12 cellular contexts compared by ENCODE assay signal in genomic region chr1:23801876-23802275, GRCh38. TPM values are rescaled to one million over a fixed set of nuclear protein-coding genes. Genes with fewer than 3 reads are reported as not detected.
DNase-seq lines count a peak whose midpoint lies in the region; ATAC-seq and TF ChIP-seq lines count a peak whose summit lies in the region.
"Had no signal": no experiment of that assay in that cellular context is flagged by ENCODE, and none has a peak within 500 bp of the region (broad histone marks: within the 10 kb centered on the region; RNA-seq: fewer than 3 reads in every experiment).

No MANE protein-coding gene starts in this region.

- peaks cover 2% of the 10 kb centered on the region for H3K4me1 Mint-ChIP-seq in glutamatergic neuron (ENCODE audit: low read depth, unreplicated experiment)
- H3K4me1 Mint-ChIP-seq in CD14-positive monocyte: peaks cover 57% of the 10 kb centered on the region

- H3K36me3 ChIP-seq in Panc1 (ENCODE audit: control insufficient read depth, insufficient read depth, low read length) (peaks cover 8% of the 10 kb centered on the region; the same call in 1 of the 2 replicates), skeletal muscle tissue (ENCODE audit: control insufficient read depth in 3 of 3, insufficient read depth in 3 of 3, low read length in 3 of 3) (peaks cover 20 to 34% (median 31%) of the 10 kb centered on the region in 3 donors)

- H3K4me3 Mint-ChIP-seq in glutamatergic neuron (ENCODE audit: unreplicated experiment) (peak overlapping the region; percentile 46), CD14-positive monocyte (no peak overlapping the region)

- CTCF ChIA-PET in Panc1 (lab: Charles Lee): interaction anchor here (0.6 to 1.2 kb wide), 4 partner anchors 24 to 224 kb away, joined by 3 to 5 read pairs (median 4); partner anchors contain the start of gene PITHD1

- TF ChIP-seq CTCF in Panc1 (IDR thresholded peaks at IDR 0.05) (no peak), glutamatergic neuron (IDR thresholded peaks at IDR 0.05; ENCODE audit: partially characterized antibody, unreplicated experiment) (no peak), CD14-positive monocyte (IDR thresholded peaks at IDR 0.05) (no peak)

- no peak overlapping the region for H3K27ac Mint-ChIP-seq in glutamatergic neuron (ENCODE audit: unreplicated experiment)
- H3K27ac Mint-ChIP-seq in CD14-positive monocyte: peak overlapping the region in 3 of 7 donors; percentile 53 to 96 (median 92)

- peaks cover 5% of the 10 kb centered on the region for H3K9me3 Mint-ChIP-seq in glutamatergic neuron (ENCODE audit: unreplicated experiment)
- no peaks in the 10 kb centered on the region for H3K9me3 Mint-ChIP-seq in CD14-positive monocyte

- ATAC-seq in Panc1 (no peak), GM21360 (IDR thresholded peaks at IDR 0.05; ENCODE audit: unreplicated experiment) (no peak)

- H3K9me3 ChIP-seq in Panc1 (ENCODE audit: control insufficient read depth, insufficient read depth, low read depth, low read length) (no peaks in the 10 kb centered on the region), skeletal muscle tissue (ENCODE audit: control insufficient read depth in 3 of 3, low read length in 3 of 3) (no peaks in the 10 kb centered on the region)

- H3K4me1 ChIP-seq in Panc1 (ENCODE audit: control insufficient read depth, insufficient read depth, low read length): peaks cover 23% of the 10 kb centered on the region
- peaks cover 19 to 37% (median 25%) of the 10 kb centered on the region in 3 donors for H3K4me1 ChIP-seq in skeletal muscle tissue (ENCODE audit: control insufficient read depth in 3 of 3, insufficient read depth in 3 of 3, low read length in 3 of 3)

- no peak overlapping the region for H3K4me3 ChIP-seq in Panc1 (ENCODE audit: low read depth in 2 of 2, low read length in 2 of 2)
- no peak overlapping the region for H3K4me3 ChIP-seq in skeletal muscle tissue (ENCODE audit: low read length in 3 of 3)

- peaks cover 2% of the 10 kb centered on the region for H3K27me3 Mint-ChIP-seq in glutamatergic neuron (ENCODE audit: unreplicated experiment)
- H3K27me3 Mint-ChIP-seq in CD14-positive monocyte (ENCODE audit: low read depth in 3 of 3): peaks cover 0 to 3% (median 3%) of the 10 kb centered on the region in 3 donors

- in situ Hi-C loops in Panc1 (cut with HindIII; ENCODE audit: low pct_unique_long_range_greater_than_20kb, low sequenced_read_pairs): no loop called here

- no peaks in the 10 kb centered on the region for H3K27me3 ChIP-seq in Panc1 (ENCODE audit: control insufficient read depth, insufficient read depth, low read length)
- no peaks in the 10 kb centered on the region for H3K27me3 ChIP-seq in skeletal muscle tissue (ENCODE audit: control insufficient read depth in 3 of 3, insufficient read depth in 3 of 3, low read length in 3 of 3)

- H3K36me3 Mint-ChIP-seq in glutamatergic neuron (ENCODE audit: unreplicated experiment) (no peaks in the 10 kb centered on the region), CD14-positive monocyte (peaks cover 47 to 61% of the 10 kb centered on the region in 2 donors)

- H3K27ac ChIP-seq in Panc1 (ENCODE audit: low read length) (peak overlapping the region; percentile 93), skeletal muscle tissue (ENCODE audit: low read depth, low read length) (no peak overlapping the region)

- intact Hi-C loops in Panc1 (cut with micrococcal nuclease; ENCODE audit: unreplicated experiment) (no loop called here), CD14-positive monocyte (cut with micrococcal nuclease) (loop anchor here (2.0 to 10.0 kb wide), 2 partner anchors 23 to 113 kb away; partner anchors contain the start of genes CNR2 (in 1 of the 2) and PITHD1 (in 1 of the 2))

- BruUV-seq in Panc1 (replicated peaks; lab: Mats Ljungman, UMichigan): no TSS peak

- DNase-seq in NCI-H2227 (lab: John Stamatoyannopoulos, UW; ENCODE audit: unreplicated experiment) (peak; percentile 28), NCI-H2227 treated with DMSO at 0.1 percent for 48 hours (lab: John Stamatoyannopoulos, UW) (no peak), Panc1 (ENCODE audit: low read depth, low spot score) (no peak), glutamatergic neuron (no peak), CD14-positive monocyte (ENCODE audit: low spot score) (no peak), occipital lobe (lab: John Stamatoyannopoulos, UW) (no peak)
- DNase-seq: activated gamma-delta T cell, islet precursor cell, NCI-H1092, SIG-M5 had no signal

- POLR2A ChIA-PET in Panc1 (lab: Charles Lee): interaction anchor here (0.6 to 1.0 kb wide), 3 partner anchors 19 to 68 kb away, joined by 3 to 12 read pairs (median 3); no protein-coding TSS in a partner anchor

- H3K9ac ChIP-seq in skeletal muscle tissue (ENCODE audit: low read depth in 1 of 3, low read length in 3 of 3): peak overlapping the region in 2 of 3 donors; percentile 79 to 86

RNA-seq across cellular contexts. Expression of gene GALE, which starts 1.3 kb away (rescaled TPM):
- total RNA-seq in Panc1 (2021; ENCODE audit: unreplicated experiment) (114 TPM), glutamatergic neuron (ENCODE audit: unreplicated experiment) (32.6 TPM), skeletal muscle tissue (17.2 TPM), occipital lobe (20.0 TPM)
- 112 TPM for polyA plus RNA-seq in Panc1 (2012; ENCODE audit: insufficient read length)
- 10 to 100 TPM; 17.6 to 18.0 TPM for polyA plus RNA-seq in CD14-positive monocyte

RNA-seq across cellular contexts. Expression of gene LYPLA2, which starts 10.9 kb away (rescaled TPM):
- total RNA-seq in Panc1 (2021; ENCODE audit: unreplicated experiment) (82.9 TPM), glutamatergic neuron (ENCODE audit: unreplicated experiment) (191 TPM), skeletal muscle tissue (21.9 TPM), occipital lobe (20.7 TPM)
- polyA plus RNA-seq in Panc1 (2012; ENCODE audit: insufficient read length): 106 TPM
- polyA plus RNA-seq in CD14-positive monocyte: 10 to 100 TPM; 74.1 to 86.7 TPM

RNA-seq across cellular contexts. Expression of gene HMGCL, which starts 23.4 kb away (rescaled TPM):
- total RNA-seq in Panc1 (2021; ENCODE audit: unreplicated experiment) (30.8 TPM), glutamatergic neuron (ENCODE audit: unreplicated experiment) (19.4 TPM), skeletal muscle tissue (31.3 TPM), occipital lobe (13.7 TPM)
- polyA plus RNA-seq in Panc1 (2012; ENCODE audit: insufficient read length): 34.1 TPM
- 10 to 100 TPM; 22.1 to 26.7 TPM for polyA plus RNA-seq in CD14-positive monocyte

RNA-seq across cellular contexts. Expression of gene PITHD1, which starts 23.7 kb away (rescaled TPM):
- total RNA-seq in Panc1 (2021; ENCODE audit: unreplicated experiment): 48.9 TPM
- 43.0 TPM for polyA plus RNA-seq in Panc1 (2012; ENCODE audit: insufficient read length)
- total RNA-seq in glutamatergic neuron (ENCODE audit: unreplicated experiment): 35.0 TPM
- 53.2 TPM for total RNA-seq in skeletal muscle tissue
- 10 to 100 TPM; 20.8 to 29.9 TPM for polyA plus RNA-seq in CD14-positive monocyte
- total RNA-seq in occipital lobe: 57.9 TPM

RNA-seq across cellular contexts. Expression of gene ELOA, which starts 58.6 kb away (rescaled TPM):
- 58.5 TPM for total RNA-seq in Panc1 (2021; ENCODE audit: unreplicated experiment)
- 25.6 TPM for polyA plus RNA-seq in Panc1 (2012; ENCODE audit: insufficient read length)
- 40.6 TPM for total RNA-seq in glutamatergic neuron (ENCODE audit: unreplicated experiment)
- 14.1 TPM for total RNA-seq in skeletal muscle tissue
- polyA plus RNA-seq in CD14-positive monocyte: 10 to 100 TPM; 28.7 to 31.2 TPM
- total RNA-seq in occipital lobe: 23.7 TPM
